ENCODE assay signal across 16 cellular contexts in genomic region chr1:3898475-3898735, GRCh38. TPM values are rescaled to one million over a fixed set of nuclear protein-coding genes. Genes with fewer than 3 reads are reported as not detected.
DNase-seq lines count a peak whose midpoint lies in the region; ATAC-seq lines count a peak whose summit lies in the region.
"Had no signal": no experiment of that assay in that cellular context is flagged by ENCODE, and none has a peak within 500 bp of the region (broad histone marks: within the 10 kb centered on the region; RNA-seq: fewer than 3 reads in every experiment).

No MANE protein-coding gene starts in this region.

- no peaks in the 10 kb centered on the region for H3K9me3 ChIP-seq in T-helper 17 cell (ENCODE audit: control insufficient read depth, low read length, poor library complexity, severe bottlenecking)
- H3K9me3 ChIP-seq in iPS-15b (ENCODE audit: control insufficient read depth, insufficient read depth, low read length) = no peaks in the 10 kb centered on the region

- no peaks in the 10 kb centered on the region for H3K27me3 Mint-ChIP-seq in stimulated activated naive CD8-positive, alpha-beta T cell treated with anti-CD3 and anti-CD28 coated beads, Interleukin-15, Interleukin-2, amounts not matched to agents 100 ng/mL and 50 ng/mL, for 24 hours
- H3K27me3 Mint-ChIP-seq in T-helper 17 cell = no peaks in the 10 kb centered on the region
- H3K27me3 Mint-ChIP-seq: stimulated activated naive CD8-positive, alpha-beta T cell treated with anti-CD3 and anti-CD28 coated beads, Interleukin-15, amount 100 ng/mL, for 72 hours had no signal

- no peaks in the 10 kb centered on the region for H3K27me3 ChIP-seq in iPS-15b (ENCODE audit: control insufficient read depth, insufficient read depth, low read length)
- H3K27me3 ChIP-seq: BLaER1 treated with 17β-estradiol and CSF1 and Interleukin-3, amounts not matched to agents 10 nM and 100 nM; esophagus muscularis mucosa had no signal

- no peak for DNase-seq in stimulated activated naive CD8-positive, alpha-beta T cell treated with anti-CD3 and anti-CD28 coated beads, Interleukin-15, Interleukin-2, amounts not matched to agents 100 U/mL and 50 U/mL, for 24 hours
- no peak for DNase-seq in T-helper 17 cell
- no peak for DNase-seq in iPS-NIHi7 (ENCODE audit: extremely low spot score)
- no peak for DNase-seq in SHP77 (lab: John Stamatoyannopoulos, UW)
- DNase-seq in stimulated activated CD4-positive, alpha-beta T cell treated with anti-CD3 and anti-CD28 coated beads, Interleukin-2, amount 100 ng/mL, for 24 hours = no peak
- DNase-seq: activated effector memory CD4-positive, alpha-beta T cell treated with Interleukin-2 at 50 U/mL for 16 hours; cerebellar nuclear complex; IMR-90; mesendoderm; stimulated activated CD4-positive, alpha-beta T cell treated with anti-CD3 and anti-CD28 coated beads, Interleukin-2, amount 100 ng/mL, for 48 hours; stimulated activated naive CD8-positive, alpha-beta T cell treated with anti-CD3 and anti-CD28 coated beads, Interleukin-15, amount 100 ng/mL, for 72 hours had no signal

- ATAC-seq in stimulated activated naive CD8-positive, alpha-beta T cell treated with anti-CD3 and anti-CD28 coated beads, Interleukin-15, Interleukin-2, amounts not matched to agents 100 U/mL and 50 U/mL, for 24 hours = no peak
- ATAC-seq in T-helper 17 cell (no peak), HG03025 (IDR thresholded peaks at IDR 0.05; ENCODE audit: low FRiP score, unreplicated experiment) (no peak)
- ATAC-seq: stimulated activated naive CD8-positive, alpha-beta T cell treated with anti-CD3 and anti-CD28 coated beads, Interleukin-15, amount 100 ng/mL, for 72 hours had no signal

- H3K4me3 ChIP-seq in iPS-15b (ENCODE audit: low read depth, low read length) = peak overlapping the region; percentile 11

- H3K9me3 Mint-ChIP-seq in stimulated activated naive CD8-positive, alpha-beta T cell treated with anti-CD3 and anti-CD28 coated beads, Interleukin-15, Interleukin-2, amounts not matched to agents 100 ng/mL and 50 ng/mL, for 24 hours = peaks cover 4% of the 10 kb centered on the region

- peaks cover 28% of the 10 kb centered on the region for H3K36me3 Mint-ChIP-seq in stimulated activated naive CD8-positive, alpha-beta T cell treated with anti-CD3 and anti-CD28 coated beads, Interleukin-15, Interleukin-2, amounts not matched to agents 100 ng/mL and 50 ng/mL, for 24 hours (ENCODE audit: low read depth)
- H3K36me3 Mint-ChIP-seq in T-helper 17 cell (ENCODE audit: low read depth) = no peaks in the 10 kb centered on the region

- H3K4me1 ChIP-seq in iPS-15b (ENCODE audit: control insufficient read depth, insufficient read depth, low read length) = no peaks in the 10 kb centered on the region

- peak overlapping the region; percentile 90 for H3K4me3 Mint-ChIP-seq in stimulated activated naive CD8-positive, alpha-beta T cell treated with anti-CD3 and anti-CD28 coated beads, Interleukin-15, Interleukin-2, amounts not matched to agents 100 ng/mL and 50 ng/mL, for 24 hours
- no peak overlapping the region for H3K4me3 Mint-ChIP-seq in T-helper 17 cell

- H3K4me1 Mint-ChIP-seq in stimulated activated naive CD8-positive, alpha-beta T cell treated with anti-CD3 and anti-CD28 coated beads, Interleukin-15, Interleukin-2, amounts not matched to agents 100 ng/mL and 50 ng/mL, for 24 hours (ENCODE audit: low read depth) = peaks cover 47% of the 10 kb centered on the region
- H3K4me1 Mint-ChIP-seq in T-helper 17 cell = peaks cover 23% of the 10 kb centered on the region

- no peak overlapping the region for H3K27ac Mint-ChIP-seq in stimulated activated naive CD8-positive, alpha-beta T cell treated with anti-CD3 and anti-CD28 coated beads, Interleukin-15, Interleukin-2, amounts not matched to agents 100 ng/mL and 50 ng/mL, for 24 hours
- H3K27ac Mint-ChIP-seq in T-helper 17 cell = peak overlapping the region; percentile 90

- H3K9ac ChIP-seq in iPS-15b (ENCODE audit: low read depth, low read length) = no peak overlapping the region
- H3K9ac ChIP-seq: BLaER1 treated with 17β-estradiol and CSF1 and Interleukin-3, amounts not matched to agents 10 nM and 100 nM had no signal

- H3K36me3 ChIP-seq in iPS-15b (ENCODE audit: control insufficient read depth, insufficient read depth, low read length) = no peaks in the 10 kb centered on the region

RNA-seq across cellular contexts. Expression of gene C1orf174, which starts 1.7 kb away (rescaled TPM):
- 10 to 100 TPM; 13.5 to 16.4 TPM for total RNA-seq in T-helper 17 cell

RNA-seq across cellular contexts. Expression of gene DFFB, which starts 41.1 kb away (rescaled TPM):
- 10 to 100 TPM; 14.9 to 15.3 TPM for total RNA-seq in T-helper 17 cell

RNA-seq across cellular contexts. Expression of gene CEP104, which starts 41.4 kb away (rescaled TPM):
- 10 to 100 TPM; 33.0 to 34.6 TPM for total RNA-seq in T-helper 17 cell
